ENCODE assay signal across 8 cellular contexts in the genomic region with DNA sequence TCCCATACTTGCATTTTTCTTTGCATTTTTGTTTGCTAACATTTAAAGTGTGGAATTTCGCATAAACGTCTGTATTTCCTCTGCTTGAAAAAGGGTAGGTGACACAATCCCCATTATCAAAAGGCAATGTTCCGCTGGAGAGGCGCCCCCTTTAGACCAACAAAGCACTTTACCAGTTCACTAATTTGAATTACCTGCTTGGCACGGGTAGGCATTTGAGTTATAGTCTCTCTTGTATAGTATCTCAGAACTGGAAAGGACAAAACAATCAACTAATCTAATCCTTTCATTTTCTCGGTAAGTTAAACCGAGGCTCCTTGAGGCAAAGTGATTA. TPM values are rescaled to one million over a fixed set of nuclear protein-coding genes. Genes with fewer than 3 reads are reported as not detected.
DNase-seq lines count a peak whose midpoint lies in the region; ATAC-seq and TF ChIP-seq lines count a peak whose summit lies in the region.

No MANE protein-coding gene starts in this region.

- TF ChIP-seq CTCF in GM12875 (IDR thresholded peaks at IDR 0.05; ENCODE audit: borderline replicate concordance, insufficient read depth, low read depth, low read length) (peak; percentile 46; the same call in 1 of the 2 replicates), tibial nerve (IDR thresholded peaks at IDR 0.05) (peak in 3 of 5 experiments; percentile 18 to 29 (median 24))

- peak; percentile 49 for ATAC-seq in GM21786 (IDR thresholded peaks at IDR 0.05; ENCODE audit: unreplicated experiment)

- 0 to 3% methylated on average over 5 to 7 of the region's 7 CpGs for WGBS in ectodermal cell, 2 experiments
- WGBS in mesodermal cell (ENCODE audit: insufficient coverage in 2 of 2), 2 experiments, result 0% methylated on average over 1 of the region's 7 CpGs; no CpG with 5 or more reads in 1 of the 2 experiments
- 1% methylated on average over 7 of the region's 7 CpGs for WGBS in tibial nerve, 2 donors

- peak; percentile 33; the same call in 1 of the 2 replicates for TF ChIP-seq RAD21 in Ishikawa (IDR thresholded peaks at IDR 0.05; ENCODE audit: low read depth)

- TF ChIP-seq EP300 in Ishikawa (IDR thresholded peaks at IDR 0.05; ENCODE audit: borderline replicate concordance), result no peak
- TF ChIP-seq EP300 in tibial nerve (IDR thresholded peaks at IDR 0.05), result no peak

- DNase-seq in SJCRH30, result peak; percentile 38 to 59
- peak in 1 of 2 donors; percentile 5 for DNase-seq in tibial nerve (ENCODE audit: low spot score in 2 of 2)
- DNase-seq in COLO668 (lab: John Stamatoyannopoulos, UW; ENCODE audit: unreplicated experiment), result no peak

- H3K27ac ChIP-seq in SJCRH30 (no peak overlapping the region), ectodermal cell (ENCODE audit: insufficient read depth, low read depth, low read length, poor library complexity, severe bottlenecking) (peak overlapping the region; percentile 55), mesodermal cell (ENCODE audit: low read depth, low read length, severe bottlenecking) (no peak overlapping the region), tibial nerve (peak overlapping the region in 1 of 4 donors; percentile 39)

- H3K4me1 ChIP-seq in SJCRH30 (no peaks in the 10 kb centered on the region), ectodermal cell (ENCODE audit: control insufficient read depth, insufficient read depth, low read length) (no peaks in the 10 kb centered on the region), mesodermal cell (ENCODE audit: control insufficient read depth, insufficient read depth, low read length, poor library complexity, severe bottlenecking) (no peaks in the 10 kb centered on the region), tibial nerve (peaks cover 0 to 21% (median 7%) of the 10 kb centered on the region in 4 donors)

- H3K36me3 ChIP-seq in SJCRH30, result no peaks in the 10 kb centered on the region
- no peaks in the 10 kb centered on the region for H3K36me3 ChIP-seq in ectodermal cell (ENCODE audit: control insufficient read depth, insufficient read depth, low read length)
- no peaks in the 10 kb centered on the region for H3K36me3 ChIP-seq in mesodermal cell (ENCODE audit: control insufficient read depth, insufficient read depth, low read length)
- H3K36me3 ChIP-seq in tibial nerve, result no peaks in the 10 kb centered on the region

- peak overlapping the region; percentile 61 for H3K4me3 ChIP-seq in GM12875 (ENCODE audit: low read depth, low read length)
- peak overlapping the region; percentile 70 for H3K4me3 ChIP-seq in SJCRH30
- peak overlapping the region; percentile 89 for H3K4me3 ChIP-seq in ectodermal cell (ENCODE audit: insufficient read depth, low read depth, low read length)
- H3K4me3 ChIP-seq in mesodermal cell (ENCODE audit: extremely low read depth, insufficient read depth, low read length, poor library complexity, severe bottlenecking), result peak overlapping the region; percentile 60
- H3K4me3 ChIP-seq in tibial nerve, result peak overlapping the region; percentile 44 to 67 (median 64)

- H3K27me3 ChIP-seq in SJCRH30 (peaks cover 10% of the 10 kb centered on the region), ectodermal cell (ENCODE audit: control insufficient read depth, insufficient read depth, low read length, poor library complexity, severe bottlenecking) (peaks cover 13% of the 10 kb centered on the region), tibial nerve (peaks cover 0 to 4% of the 10 kb centered on the region in 2 donors)

- TF ChIP-seq POLR2A in tibial nerve (IDR thresholded peaks at IDR 0.05), result no peak

- H3K9me3 ChIP-seq in SJCRH30 (replicated peaks), result no peaks in the 10 kb centered on the region
- no peaks in the 10 kb centered on the region for H3K9me3 ChIP-seq in ectodermal cell (ENCODE audit: control insufficient read depth, low read length)
- no peaks in the 10 kb centered on the region for H3K9me3 ChIP-seq in mesodermal cell (ENCODE audit: control insufficient read depth, low read length)
- no peaks in the 10 kb centered on the region for H3K9me3 ChIP-seq in tibial nerve

TF ChIP-seq in Ishikawa, 13 proteins besides CTCF, POLR2A, EP300 and RAD21:
- TF ChIP-seq ZBTB7A (IDR thresholded peaks at IDR 0.05; ENCODE audit: low read depth) (no peak), CREB1 (IDR thresholded peaks at IDR 0.05; ENCODE audit: low read depth) (no peak), YY1 (IDR thresholded peaks at IDR 0.05; ENCODE audit: low read depth) (no peak), TEAD4 (IDR thresholded peaks at IDR 0.05) (no peak), CEBPB (IDR thresholded peaks at IDR 0.05) (no peak), TCF12 (IDR thresholded peaks at IDR 0.05; ENCODE audit: low read depth) (no peak), NFIC (IDR thresholded peaks at IDR 0.05) (no peak), FOXM1 (IDR thresholded peaks at IDR 0.05; ENCODE audit: borderline replicate concordance, low read depth) (no peak), EGR1 (IDR thresholded peaks at IDR 0.05) (no peak), TAF1 (IDR thresholded peaks at IDR 0.05; ENCODE audit: low read depth) (no peak)
- TF ChIP-seq, protein P1, sequence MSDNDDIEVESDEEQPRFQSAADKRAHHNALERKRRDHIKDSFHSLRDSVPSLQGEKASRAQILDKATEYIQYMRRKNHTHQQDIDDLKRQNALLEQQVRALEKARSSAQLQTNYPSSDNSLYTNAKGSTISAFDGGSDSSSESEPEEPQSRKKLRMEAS (IDR thresholded peaks at IDR 0.05), result no peak
- TF ChIP-seq, protein P2, sequence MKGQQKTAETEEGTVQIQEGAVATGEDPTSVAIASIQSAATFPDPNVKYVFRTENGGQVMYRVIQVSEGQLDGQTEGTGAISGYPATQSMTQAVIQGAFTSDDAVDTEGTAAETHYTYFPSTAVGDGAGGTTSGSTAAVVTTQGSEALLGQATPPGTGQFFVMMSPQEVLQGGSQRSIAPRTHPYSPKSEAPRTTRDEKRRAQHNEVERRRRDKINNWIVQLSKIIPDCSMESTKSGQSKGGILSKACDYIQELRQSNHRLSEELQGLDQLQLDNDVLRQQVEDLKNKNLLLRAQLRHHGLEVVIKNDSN (IDR thresholded peaks at IDR 0.05), result no peak
- TF ChIP-seq, protein P3, sequence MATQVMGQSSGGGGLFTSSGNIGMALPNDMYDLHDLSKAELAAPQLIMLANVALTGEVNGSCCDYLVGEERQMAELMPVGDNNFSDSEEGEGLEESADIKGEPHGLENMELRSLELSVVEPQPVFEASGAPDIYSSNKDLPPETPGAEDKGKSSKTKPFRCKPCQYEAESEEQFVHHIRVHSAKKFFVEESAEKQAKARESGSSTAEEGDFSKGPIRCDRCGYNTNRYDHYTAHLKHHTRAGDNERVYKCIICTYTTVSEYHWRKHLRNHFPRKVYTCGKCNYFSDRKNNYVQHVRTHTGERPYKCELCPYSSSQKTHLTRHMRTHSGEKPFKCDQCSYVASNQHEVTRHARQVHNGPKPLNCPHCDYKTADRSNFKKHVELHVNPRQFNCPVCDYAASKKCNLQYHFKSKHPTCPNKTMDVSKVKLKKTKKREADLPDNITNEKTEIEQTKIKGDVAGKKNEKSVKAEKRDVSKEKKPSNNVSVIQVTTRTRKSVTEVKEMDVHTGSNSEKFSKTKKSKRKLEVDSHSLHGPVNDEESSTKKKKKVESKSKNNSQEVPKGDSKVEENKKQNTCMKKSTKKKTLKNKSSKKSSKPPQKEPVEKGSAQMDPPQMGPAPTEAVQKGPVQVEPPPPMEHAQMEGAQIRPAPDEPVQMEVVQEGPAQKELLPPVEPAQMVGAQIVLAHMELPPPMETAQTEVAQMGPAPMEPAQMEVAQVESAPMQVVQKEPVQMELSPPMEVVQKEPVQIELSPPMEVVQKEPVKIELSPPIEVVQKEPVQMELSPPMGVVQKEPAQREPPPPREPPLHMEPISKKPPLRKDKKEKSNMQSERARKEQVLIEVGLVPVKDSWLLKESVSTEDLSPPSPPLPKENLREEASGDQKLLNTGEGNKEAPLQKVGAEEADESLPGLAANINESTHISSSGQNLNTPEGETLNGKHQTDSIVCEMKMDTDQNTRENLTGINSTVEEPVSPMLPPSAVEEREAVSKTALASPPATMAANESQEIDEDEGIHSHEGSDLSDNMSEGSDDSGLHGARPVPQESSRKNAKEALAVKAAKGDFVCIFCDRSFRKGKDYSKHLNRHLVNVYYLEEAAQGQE (IDR thresholded peaks at IDR 0.05; ENCODE audit: low read depth), result no peak

RNA-seq across cellular contexts. Expression of a gene that starts 0.8 kb away (rescaled TPM):
- not detected in 2 replicates for total RNA-seq in SJCRH30 (2014; rRNA removed; shearing (Covaris generic))
- polyA plus RNA-seq in ectodermal cell (2013, experiment 1 of 4), result 1.1 TPM
- polyA plus RNA-seq in ectodermal cell (2013, experiment 2 of 4), result 1.5 TPM
- 0.85 TPM for polyA plus RNA-seq in ectodermal cell (2013, experiment 3 of 4)
- polyA plus RNA-seq in ectodermal cell (2013, experiment 4 of 4), result 0.89 TPM
- not detected for polyA plus RNA-seq in mesodermal cell (2013, experiment 1 of 2)
- 0.10 TPM for polyA plus RNA-seq in mesodermal cell (2013, experiment 2 of 2)
- total RNA-seq in tibial nerve, result under 1 TPM in 1 of 4 donors, not detected in 3; 0.42 TPM
